ENCODE assay signal across 20 cellular contexts in the genomic region with DNA sequence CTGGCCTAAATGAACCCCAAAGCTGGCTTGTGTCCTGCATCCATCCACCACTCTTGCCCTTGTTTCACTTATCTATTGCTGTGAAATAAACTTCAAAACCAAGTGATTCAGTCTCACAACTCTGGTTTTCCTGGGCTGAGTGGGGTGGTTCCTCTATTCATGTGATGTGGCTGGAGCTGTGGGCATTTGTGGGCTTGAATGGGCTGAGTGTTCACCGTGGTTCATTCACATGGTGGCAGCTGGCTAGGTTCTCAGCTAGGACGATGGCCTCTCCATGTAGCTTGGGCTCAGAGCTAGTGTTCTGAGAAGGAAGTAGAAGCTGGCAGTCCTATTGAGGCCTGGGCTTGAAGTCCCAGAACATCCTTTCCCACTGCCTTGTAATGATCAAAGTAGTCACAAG. TPM values are rescaled to one million over a fixed set of nuclear protein-coding genes. Genes with fewer than 3 reads are reported as not detected.
A peak's percentile ranks its signal among the peaks of the same experiment; 100 is the strongest.
DNase-seq lines count a peak whose midpoint lies in the region; ATAC-seq and TF ChIP-seq lines count a peak whose summit lies in the region.
"Had no signal": no experiment of that assay in that cellular context is flagged by ENCODE, and none has a peak within 500 bp of the region (broad histone marks: within the 10 kb centered on the region; RNA-seq: fewer than 3 reads in every experiment).

No MANE protein-coding gene starts in this region.

- no peak overlapping the region for H2AK5ac ChIP-seq in IMR-90 (ENCODE audit: low read depth, low read length)

- no peak overlapping the region for H2BK120ac ChIP-seq in IMR-90 (ENCODE audit: low read depth, low read length)

- H3K9me3 ChIP-seq in IMR-90 (ENCODE audit: control insufficient read depth, insufficient read depth, low read length) (no peaks in the 10 kb centered on the region), neutrophil (no peaks in the 10 kb centered on the region)
- H3K9me3 ChIP-seq: esophagus squamous epithelium, HAP-1, MG63, SJCRH30, testis had no signal

- H4K91ac ChIP-seq in IMR-90 (ENCODE audit: insufficient read depth, low read depth, low read length): no peak overlapping the region

- BruUV-seq in IMR-90 (replicated peaks; lab: Mats Ljungman, UMichigan): no TSS peak

- TF ChIP-seq CTCF in IMR-90 (conservative IDR thresholded peaks at IDR 0.05; ENCODE audit: low read depth, low read length) (no peak), neutrophil (IDR thresholded peaks at IDR 0.05) (no peak)

- H3K36me3 ChIP-seq in IMR-90 (ENCODE audit: control insufficient read depth, insufficient read depth, low read length) (peaks cover 22% of the 10 kb centered on the region), neutrophil (peaks cover 27% of the 10 kb centered on the region)

- H2AK9ac ChIP-seq in IMR-90 (replicated peaks; ENCODE audit: low read depth, low read length, poor library complexity): peak overlapping the region; percentile 26

- dilution Hi-C loops in IMR-90 (cut with HindIII; ENCODE audit: low sequenced_read_pairs, unreplicated experiment): no loop called here

- intact Hi-C loops in IMR-90 (cut with micrococcal nuclease): no loop called here
- intact Hi-C loops in cardiac septum (cut with DNase I): no loop called here

- peaks cover 43 to 50% of the 10 kb centered on the region in 2 experiments for H3K79me1 ChIP-seq in IMR-90 (ENCODE audit: low read depth in 1 of 2, low read length in 2 of 2)

- no peak overlapping the region for H4K8ac ChIP-seq in IMR-90 (ENCODE audit: low read depth in 2 of 2, low read length in 2 of 2)

- POLR2A ChIA-PET in IMR-90 (lab: Charles Lee; ENCODE audit: unreplicated experiment): no interaction called here

- CTCF ChIA-PET in IMR-90 (lab: Yijun Ruan, JAX): no interaction called here

- in situ Hi-C loops in IMR-90 (cut with MboI; ENCODE audit: low sequenced_read_pairs): no loop called here

- no peaks in the 10 kb centered on the region for H3K27me3 Mint-ChIP-seq in activated T-cell treated with anti-CD3 and anti-CD28 coated beads, Interleukin-2, amount 50 U/mL, for 72 hours (ENCODE audit: low read depth)
- no peaks in the 10 kb centered on the region for H3K27me3 Mint-ChIP-seq in activated naive CD8-positive, alpha-beta T cell

- H3K27me3 ChIP-seq in IMR-90 (ENCODE audit: control insufficient read depth, insufficient read depth, low read length): no peaks in the 10 kb centered on the region
- H3K27me3 ChIP-seq in neutrophil: no peaks in the 10 kb centered on the region
- H3K27me3 ChIP-seq: esophagus squamous epithelium, MG63, neural progenitor cell, SJCRH30, testis had no signal

- H3K14ac ChIP-seq in IMR-90 (replicated peaks; ENCODE audit: low read depth, low read length): no peak overlapping the region

- H3K9me1 ChIP-seq in IMR-90 (ENCODE audit: insufficient read depth, low read length): peaks cover 16% of the 10 kb centered on the region

- no peak overlapping the region for H3K4me2 ChIP-seq in IMR-90 (ENCODE audit: low read depth, low read length)
- H3K4me2 ChIP-seq: neural progenitor cell, PC-9 had no signal

- no peak overlapping the region for H3K27ac ChIP-seq in IMR-90 (ENCODE audit: insufficient read depth, low read length)
- peak overlapping the region; percentile 88 for H3K27ac ChIP-seq in neutrophil
- H3K27ac ChIP-seq: C4-2B, esophagus squamous epithelium, neural progenitor cell, PC-9, SJCRH30, testis had no signal

- DNase-seq in activated T-cell treated with anti-CD3 and anti-CD28 coated beads, Interleukin-2, amount 50 U/mL, for 72 hours: peak; percentile 19 to 59
- DNase-seq in activated T-cell treated with anti-CD3 and anti-CD28 coated beads for 4 hours (no peak), IMR-90 (no peak), cardiac septum (ENCODE audit: low spot score) (no peak)
- DNase-seq: effector CD4-positive, alpha-beta T cell; esophagus squamous epithelium; MG63; NCI-H187 treated with DMSO at 0.1 percent for 48 hours; PC-9; SJCRH30; small intestine; testis had no signal

- H4K5ac ChIP-seq in IMR-90 (ENCODE audit: low read depth, low read length): no peak overlapping the region

- no peak overlapping the region for H3K4me3 Mint-ChIP-seq in activated T-cell treated with anti-CD3 and anti-CD28 coated beads, Interleukin-2, amount 50 U/mL, for 72 hours
- H3K4me3 Mint-ChIP-seq in activated naive CD8-positive, alpha-beta T cell: no peak overlapping the region
- H3K4me3 Mint-ChIP-seq: neural progenitor cell had no signal

- H2AFZ ChIP-seq in IMR-90 (replicated peaks; ENCODE audit: low read length, poor library complexity): no peak overlapping the region
- H2AFZ ChIP-seq: neural progenitor cell, PC-9 had no signal

- no peak overlapping the region for H2BK5ac ChIP-seq in IMR-90 (ENCODE audit: low read depth, low read length, poor library complexity, severe bottlenecking)

- H3K4me1 Mint-ChIP-seq in activated T-cell treated with anti-CD3 and anti-CD28 coated beads, Interleukin-2, amount 50 U/mL, for 72 hours (ENCODE audit: low read depth): peaks cover 82% of the 10 kb centered on the region
- H3K4me1 Mint-ChIP-seq in activated naive CD8-positive, alpha-beta T cell (ENCODE audit: low read depth): peaks cover 81% of the 10 kb centered on the region
- H3K4me1 Mint-ChIP-seq: neural progenitor cell had no signal

- H3K9ac ChIP-seq in IMR-90 (ENCODE audit: low read depth, low read length): no peak overlapping the region
- H3K9ac ChIP-seq: neural progenitor cell had no signal

- no peak overlapping the region for H3K56ac ChIP-seq in IMR-90 (ENCODE audit: extremely low read depth, insufficient read depth, low read length)

- no peak for TF ChIP-seq POLR2A in IMR-90 (IDR thresholded peaks at IDR 0.05; ENCODE audit: low read depth, low read length)

- TF ChIP-seq RAD21 in IMR-90 (IDR thresholded peaks at IDR 0.05; ENCODE audit: low read length): no peak

- peaks cover 18 to 34% of the 10 kb centered on the region in 2 donors for H3K36me3 Mint-ChIP-seq in activated T-cell treated with anti-CD3 and anti-CD28 coated beads, Interleukin-2, amount 50 U/mL, for 72 hours (ENCODE audit: insufficient read depth in 2 of 2)
- peaks cover 36% of the 10 kb centered on the region for H3K36me3 Mint-ChIP-seq in activated naive CD8-positive, alpha-beta T cell

- no peak overlapping the region for H3K18ac ChIP-seq in IMR-90 (ENCODE audit: low read depth, low read length)

- H4K20me1 ChIP-seq in IMR-90 (ENCODE audit: insufficient read depth, low read length): peaks cover 11% of the 10 kb centered on the region; the same call in 1 of the 2 replicates

- peaks cover 6% of the 10 kb centered on the region for H3K4me1 ChIP-seq in IMR-90 (ENCODE audit: control insufficient read depth, insufficient read depth, low read length)
- peaks cover 37 to 38% of the 10 kb centered on the region in 2 experiments for H3K4me1 ChIP-seq in neutrophil (ENCODE audit: control insufficient read depth in 1 of 2, insufficient read depth in 1 of 2, low read depth in 1 of 2, low read length in 1 of 2)
- H3K4me1 ChIP-seq: HAP-1, neural progenitor cell, SJCRH30, testis had no signal

- H2BK15ac ChIP-seq in IMR-90 (ENCODE audit: low read depth, low read length): no peak overlapping the region

- no peak overlapping the region for H3K4ac ChIP-seq in IMR-90 (ENCODE audit: low read depth, low read length)

- ATAC-seq in activated T-cell treated with anti-CD3 and anti-CD28 coated beads, Interleukin-2, amount 50 U/mL, for 72 hours (replicated peaks in 1 of 2): peak in 1 of 2 donors; percentile 49
- ATAC-seq in IMR-90 (ENCODE audit: low read depth) (no peak), GM19351 (IDR thresholded peaks at IDR 0.05; ENCODE audit: unreplicated experiment) (no peak), GM21367 (IDR thresholded peaks at IDR 0.05; ENCODE audit: unreplicated experiment) (no peak)
- ATAC-seq: activated CD4-positive, CD25-positive, alpha-beta regulatory T cell treated with anti-CD3 and anti-CD28 coated beads, Interleukin-2, amount 50 U/mL, for 24 hours had no signal

- peak overlapping the region; percentile 27 for H3K27ac Mint-ChIP-seq in activated T-cell treated with anti-CD3 and anti-CD28 coated beads, Interleukin-2, amount 50 U/mL, for 72 hours
- H3K27ac Mint-ChIP-seq in activated naive CD8-positive, alpha-beta T cell: peak overlapping the region; percentile 85
- H3K27ac Mint-ChIP-seq: neural progenitor cell had no signal

- no peak overlapping the region for H3K23ac ChIP-seq in IMR-90 (ENCODE audit: low read depth, low read length)

- no peaks in the 10 kb centered on the region for H3K9me3 Mint-ChIP-seq in activated T-cell treated with anti-CD3 and anti-CD28 coated beads, Interleukin-2, amount 50 U/mL, for 72 hours
- H3K9me3 Mint-ChIP-seq in activated naive CD8-positive, alpha-beta T cell (ENCODE audit: low read depth): no peaks in the 10 kb centered on the region
- H3K9me3 Mint-ChIP-seq: neural progenitor cell had no signal

- no CpG with 5 or more reads among the region's 2 CpGs for WGBS in IMR-90 (ENCODE audit: extremely low coverage in 2 of 2, insufficient read length in 1 of 2), 2 experiments

- H2BK20ac ChIP-seq in IMR-90 (ENCODE audit: low read depth, low read length): no peak overlapping the region

- H3K4me3 ChIP-seq in IMR-90 (ENCODE audit: insufficient read depth, low read depth, low read length): no peak overlapping the region
- H3K4me3 ChIP-seq in neutrophil (ENCODE audit: low read depth in 1 of 2, low read length in 1 of 2): no peak overlapping the region
- H3K4me3 ChIP-seq: esophagus squamous epithelium, HAP-1, MG63, neural progenitor cell, PC-9, SJCRH30, testis had no signal

TF ChIP-seq in IMR-90, 13 proteins besides CTCF, POLR2A, EP300 and RAD21:
- no peak for TF ChIP-seq MAFK (IDR thresholded peaks at IDR 0.05; ENCODE audit: low read depth, low read length)

RNA-seq across cellular contexts. Expression of a gene that starts 30.4 kb away (rescaled TPM):
- 100 to 1,000 TPM; 228 to 278 TPM for total RNA-seq in activated T-cell treated with anti-CD3 and anti-CD28 coated beads, Interleukin-2, amount 50 U/mL, for 72 hours
- total RNA-seq in IMR-90 (2012; rRNA removed) (91.9 and 120 TPM in 2 replicates), cardiac septum (163 TPM)
- 513 and 528 TPM in 2 replicates for polyA plus RNA-seq in IMR-90 (2012; rRNA removed)
- polyA plus RNA-seq in IMR-90 (2012; cell fraction: cytosol; rRNA removed): 250 and 846 TPM in 2 replicates
- polyA plus RNA-seq in IMR-90 (2012; cell fraction: nucleus; rRNA removed; ENCODE audit: low replicate concordance): 45.1 and 159 TPM in 2 replicates

RNA-seq across cellular contexts. Expression of a gene that starts 33.5 kb away (rescaled TPM):
- total RNA-seq in activated T-cell treated with anti-CD3 and anti-CD28 coated beads, Interleukin-2, amount 50 U/mL, for 72 hours: 10 to 100 TPM; 11.0 to 11.5 TPM
- total RNA-seq in IMR-90 (2012; rRNA removed): 0.54 and 0.83 TPM in 2 replicates
- 1.3 TPM in 2 replicates for polyA plus RNA-seq in IMR-90 (2012; rRNA removed)
- 1.5 and 1.6 TPM in 2 replicates for polyA plus RNA-seq in IMR-90 (2012; cell fraction: cytosol; rRNA removed)
- polyA plus RNA-seq in IMR-90 (2012; cell fraction: nucleus; rRNA removed; ENCODE audit: low replicate concordance): 2.5 and 4.1 TPM in 2 replicates
- total RNA-seq in cardiac septum: 2.7 TPM

Comparison
In these comparisons a context has a peak if more than half of its experiments do, and no peak if none do; other contexts are left out.
1. DNase-seq: peak in activated T-cell treated with anti-CD3 and anti-CD28 coated beads, Interleukin-2, amount 50 U/mL, for 72 hours (2 of 2); none in activated T-cell treated with anti-CD3 and anti-CD28 coated beads for 4 hours (single experiment), IMR-90 (single experiment) and cardiac septum (single experiment).